In the genomic region with DNA sequence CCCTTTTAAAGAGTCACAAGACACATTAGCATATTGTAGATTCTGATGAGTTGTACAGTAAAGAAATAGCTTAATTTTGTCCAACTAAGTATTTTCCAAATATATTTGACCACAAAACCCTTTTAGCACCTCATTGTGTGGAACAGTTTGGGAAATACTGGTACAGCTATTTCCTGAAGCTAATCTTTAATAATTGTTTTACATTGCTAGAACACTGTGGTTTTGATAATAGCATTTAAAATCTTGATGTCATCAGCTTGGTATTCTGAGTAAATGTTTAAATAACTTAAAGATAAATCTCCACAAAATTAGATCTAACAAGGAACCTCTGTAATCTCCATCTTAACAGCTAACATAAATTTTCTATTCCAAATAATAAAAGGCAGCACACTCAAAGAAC, we compare ENCODE assay signal across 15 cellular contexts.
DNase-seq lines count a peak whose midpoint lies in the region; ATAC-seq and TF ChIP-seq lines count a peak whose summit lies in the region.
"Had no signal": no experiment of that assay in that cellular context is flagged by ENCODE, and none has a peak within 500 bp of the region (broad histone marks: within the 10 kb centered on the region; RNA-seq: fewer than 3 reads in every experiment).

No MANE protein-coding gene starts in this region.

- in situ Hi-C loops in astrocyte of the spinal cord (cut with HindIII; ENCODE audit: low sequenced_read_pairs), result no loop called here

- H3K4me3 ChIP-seq in AG10803 (ENCODE audit: low read length) (no peak overlapping the region), PC-3 (ENCODE audit: low read length) (no peak overlapping the region), astrocyte of the spinal cord (ENCODE audit: low read depth, low read length) (no peak overlapping the region), retinal pigment epithelial cell (ENCODE audit: low read length) (no peak overlapping the region), osteoblast (ENCODE audit: insufficient read depth, low read length) (no peak overlapping the region)
- H3K4me3 ChIP-seq: HAP-1, SJSA1 had no signal

- DNase-seq in AG10803 (ENCODE audit: low read depth) (peak; percentile 15), PC-3 (no peak), astrocyte of the spinal cord (ENCODE audit: low read depth, low spot score) (peak; percentile 5), retinal pigment epithelial cell (ENCODE audit: low read depth) (peak; percentile 49), osteoblast (ENCODE audit: insufficient read length, low spot score, missing footprints) (no peak), amniotic stem cell (lab: John Stamatoyannopoulos, UW) (no peak)
- DNase-seq in activated T-helper 1 cell treated with anti-CD3 and anti-CD28 coated beads, Interleukin-12 subunit alpha, Interleukin-12 subunit beta, Interleukin-2, Interleukin-4 antibody, amounts not matched to agents 30 ng/mL and 10 ng/mL and 1 ng/mL, durations not matched to agents 14 hours and 24 hours and 36 hours (ENCODE audit: low spot score), result no peak
- DNase-seq: Caco-2; CD4-positive, CD25-positive, alpha-beta regulatory T cell; MV-4-11; NCI-H187 treated with DMSO at 0.1 percent for 48 hours; NCI-H446 treated with DMSO at 0.1 percent for 48 hours had no signal

- H3K27ac ChIP-seq in PC-3 (ENCODE audit: low read length) (no peak overlapping the region), osteoblast (ENCODE audit: low read depth, low read length) (no peak overlapping the region)
- H3K27ac ChIP-seq: SJSA1 had no signal

- no peak overlapping the region for H3K27ac Mint-ChIP-seq in activated T-helper 1 cell treated with anti-CD3 and anti-CD28 coated beads, Interleukin-12 subunit alpha, Interleukin-12 subunit beta, Interleukin-2, Interleukin-4 antibody, amounts not matched to agents 30 ng/mL and 10 ng/mL and 1 ng/mL, durations not matched to agents 14 hours and 24 hours and 36 hours
- H3K27ac Mint-ChIP-seq: B cell; CD4-positive, CD25-positive, alpha-beta regulatory T cell had no signal

- H3K4me2 ChIP-seq in PC-3 (ENCODE audit: low read length) (no peak overlapping the region), osteoblast (ENCODE audit: insufficient read depth, low read length) (no peak overlapping the region)

- H3K9me2 ChIP-seq in PC-3 (replicated peaks; ENCODE audit: low read length), result no peaks in the 10 kb centered on the region

- no peaks in the 10 kb centered on the region for H3K36me3 Mint-ChIP-seq in activated T-helper 1 cell treated with anti-CD3 and anti-CD28 coated beads, Interleukin-12 subunit alpha, Interleukin-12 subunit beta, Interleukin-2, Interleukin-4 antibody, amounts not matched to agents 30 ng/mL and 10 ng/mL and 1 ng/mL, durations not matched to agents 14 hours and 24 hours and 36 hours (ENCODE audit: low read depth)
- H3K36me3 Mint-ChIP-seq: CD4-positive, CD25-positive, alpha-beta regulatory T cell had no signal

- H3K4me1 ChIP-seq in PC-3 (ENCODE audit: insufficient read depth, low read length), result no peaks in the 10 kb centered on the region
- no peaks in the 10 kb centered on the region for H3K4me1 ChIP-seq in osteoblast (ENCODE audit: insufficient read depth, low read length)
- H3K4me1 ChIP-seq: HAP-1, SJSA1 had no signal

- H3K4me1 Mint-ChIP-seq in activated T-helper 1 cell treated with anti-CD3 and anti-CD28 coated beads, Interleukin-12 subunit alpha, Interleukin-12 subunit beta, Interleukin-2, Interleukin-4 antibody, amounts not matched to agents 30 ng/mL and 10 ng/mL and 1 ng/mL, durations not matched to agents 14 hours and 24 hours and 36 hours (ENCODE audit: low read depth), result no peaks in the 10 kb centered on the region
- H3K4me1 Mint-ChIP-seq: B cell; CD4-positive, CD25-positive, alpha-beta regulatory T cell had no signal

- ATAC-seq in PC-3, result peak; percentile 31; the same call in 1 of the 2 replicates

- H2AFZ ChIP-seq in PC-3 (ENCODE audit: low read length) (no peak overlapping the region), osteoblast (ENCODE audit: low read length) (no peak overlapping the region)

- no peaks in the 10 kb centered on the region for H3K36me3 ChIP-seq in PC-3 (ENCODE audit: low read depth, low read length)
- H3K36me3 ChIP-seq in osteoblast (ENCODE audit: insufficient read depth, low read length), result no peaks in the 10 kb centered on the region
- H3K36me3 ChIP-seq: HAP-1, SJSA1 had no signal

- H3F3A ChIP-seq in PC-3 (ENCODE audit: low read length, unreplicated experiment), result no peaks in the 10 kb centered on the region

- H3K79me2 ChIP-seq in PC-3 (ENCODE audit: low read length) (no peaks in the 10 kb centered on the region), osteoblast (ENCODE audit: insufficient read depth, low read length) (no peaks in the 10 kb centered on the region)

- no peaks in the 10 kb centered on the region for H3K27me3 ChIP-seq in PC-3 (ENCODE audit: low read length)
- no peaks in the 10 kb centered on the region for H3K27me3 ChIP-seq in osteoblast (ENCODE audit: insufficient read depth, low read length)
- H3K27me3 ChIP-seq: SJSA1 had no signal

- no peaks in the 10 kb centered on the region for H3K9me3 Mint-ChIP-seq in activated T-helper 1 cell treated with anti-CD3 and anti-CD28 coated beads, Interleukin-12 subunit alpha, Interleukin-12 subunit beta, Interleukin-2, Interleukin-4 antibody, amounts not matched to agents 30 ng/mL and 10 ng/mL and 1 ng/mL, durations not matched to agents 14 hours and 24 hours and 36 hours

- POLR2A ChIA-PET in PC-3 (lab: Charles Lee; ENCODE audit: unreplicated experiment), result no interaction called here

- CTCF ChIA-PET in PC-3 (lab: Charles Lee), result no interaction called here

- H3K9me3 ChIP-seq in PC-3 (ENCODE audit: low read length) (no peaks in the 10 kb centered on the region), osteoblast (ENCODE audit: low read depth, low read length) (no peaks in the 10 kb centered on the region)
- H3K9me3 ChIP-seq: Caco-2, HAP-1, SJSA1 had no signal

- TF ChIP-seq CTCF in AG10803 (conservative IDR thresholded peaks at IDR 0.05; ENCODE audit: low read length), result no peak
- no peak for TF ChIP-seq CTCF in PC-3 (conservative IDR thresholded peaks at IDR 0.05; ENCODE audit: low read depth, low read length)
- no peak for TF ChIP-seq CTCF in astrocyte of the spinal cord (IDR thresholded peaks at IDR 0.05; ENCODE audit: low read depth, low read length)
- no peak for TF ChIP-seq CTCF in retinal pigment epithelial cell (conservative IDR thresholded peaks at IDR 0.05; ENCODE audit: low read depth, low read length)
- no peak for TF ChIP-seq CTCF in osteoblast (IDR thresholded peaks at IDR 0.05; ENCODE audit: extremely low read depth, low read depth, low read length)

- H3K9ac ChIP-seq in PC-3 (ENCODE audit: low read length), result no peak overlapping the region

- no TSS peak for BruUV-seq in PC-3 (replicated peaks; lab: Mats Ljungman, UMichigan)

- H4K20me1 ChIP-seq in PC-3 (ENCODE audit: low read length) (no peaks in the 10 kb centered on the region), osteoblast (ENCODE audit: insufficient read depth, low read length) (no peaks in the 10 kb centered on the region)

- no peaks in the 10 kb centered on the region for H3K27me3 Mint-ChIP-seq in activated T-helper 1 cell treated with anti-CD3 and anti-CD28 coated beads, Interleukin-12 subunit alpha, Interleukin-12 subunit beta, Interleukin-2, Interleukin-4 antibody, amounts not matched to agents 30 ng/mL and 10 ng/mL and 1 ng/mL, durations not matched to agents 14 hours and 24 hours and 36 hours (ENCODE audit: insufficient read depth)
- H3K27me3 Mint-ChIP-seq: B cell; CD4-positive, CD25-positive, alpha-beta regulatory T cell had no signal

- H3K4me3 Mint-ChIP-seq in activated T-helper 1 cell treated with anti-CD3 and anti-CD28 coated beads, Interleukin-12 subunit alpha, Interleukin-12 subunit beta, Interleukin-2, Interleukin-4 antibody, amounts not matched to agents 30 ng/mL and 10 ng/mL and 1 ng/mL, durations not matched to agents 14 hours and 24 hours and 36 hours, result no peak overlapping the region
- H3K4me3 Mint-ChIP-seq: B cell; CD4-positive, CD25-positive, alpha-beta regulatory T cell had no signal

- intact Hi-C loops in PC-3 (cut with micrococcal nuclease), result loop anchor here (5.0 kb wide), 3 partner anchors 119 to 664 kb away; no protein-coding TSS in a partner anchor
- intact Hi-C loops in activated T-helper 1 cell treated with anti-CD3 and anti-CD28 coated beads, Interleukin-12 subunit alpha, Interleukin-12 subunit beta, Interleukin-2, Interleukin-4 antibody, amounts not matched to agents 30 ng/mL and 10 ng/mL and 1 ng/mL, durations not matched to agents 14 hours and 24 hours and 36 hours (cut with micrococcal nuclease), result loop anchor here (5.0 kb wide), 2 partner anchors 324 to 564 kb away; partner anchors contain the start of gene SHOX2

Comparison
In these comparisons a context has a peak if more than half of its experiments do, and no peak if none do; other contexts are left out.
1. DNase-seq: peak in AG10803 (single experiment), astrocyte of the spinal cord (single experiment) and retinal pigment epithelial cell (single experiment); none in PC-3 (single experiment), osteoblast (single experiment), activated T-helper 1 cell treated with anti-CD3 and anti-CD28 coated beads, Interleukin-12 subunit alpha, Interleukin-12 subunit beta, Interleukin-2, Interleukin-4 antibody, amounts not matched to agents 30 ng/mL and 10 ng/mL and 1 ng/mL, durations not matched to agents 14 hours and 24 hours and 36 hours (single experiment) and amniotic stem cell (single experiment).